Comparison of ENCODE assay signal across 1 cellular context in the genomic region with DNA sequence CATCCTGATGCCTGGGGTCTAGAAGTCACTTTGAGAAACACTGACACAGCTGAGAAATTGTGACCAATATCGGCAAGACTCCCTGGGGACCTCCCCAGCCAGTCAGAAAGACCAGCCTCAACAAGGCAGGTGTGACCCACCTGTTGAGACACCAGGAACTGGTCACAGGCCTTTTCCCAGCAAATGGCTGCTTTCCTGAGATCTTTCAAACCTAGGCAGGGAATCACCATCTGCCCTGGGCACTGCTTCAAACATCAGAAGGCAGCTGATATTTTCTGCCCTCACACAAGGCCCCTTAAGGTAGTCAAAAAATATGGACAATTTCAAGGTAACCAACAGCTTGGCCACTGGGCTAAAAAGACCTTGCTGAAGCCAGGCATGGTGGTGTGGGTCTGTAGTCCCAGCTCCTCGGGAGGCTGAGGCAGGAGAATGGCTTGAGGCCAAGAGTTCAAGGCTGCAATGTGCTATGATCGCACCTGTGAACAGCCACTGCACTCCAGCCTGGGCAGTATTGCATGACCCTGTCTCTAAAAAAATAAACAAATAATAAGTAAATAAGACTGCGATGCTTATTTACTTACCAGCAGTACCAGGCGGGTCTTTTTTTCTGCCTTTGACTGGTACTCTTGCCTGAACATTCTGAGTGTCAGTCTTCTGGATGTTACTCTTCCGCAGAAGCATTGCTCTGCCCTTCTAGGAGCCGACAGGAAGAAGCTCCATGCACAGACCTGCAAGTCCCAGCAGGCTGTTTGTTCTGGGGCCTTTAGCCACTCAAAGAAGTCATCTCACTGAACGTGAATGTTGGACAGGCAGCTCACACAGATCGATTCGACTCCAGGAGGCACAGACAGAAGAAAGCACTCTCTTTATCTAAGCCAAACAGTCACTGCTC.
TF ChIP-seq lines count a peak whose summit lies in the region.

No MANE protein-coding gene starts in this region.

TF ChIP-seq in SK-N-SH treated with all-trans-retinoic acid at 6 μM for 48 hours, 23 proteins besides CTCF, POLR2A, EP300 and RAD21 (continued from another document):
- no peak for TF ChIP-seq POU6F1 (CRISPR knock-in tag; IDR thresholded peaks at IDR 0.05; ENCODE audit: borderline replicate concordance, low read depth)
- no peak for TF ChIP-seq PPARA (CRISPR knock-in tag; IDR thresholded peaks at IDR 0.05; ENCODE audit: borderline replicate concordance)
- no peak for TF ChIP-seq PATZ1 (CRISPR knock-in tag; IDR thresholded peaks at IDR 0.05; ENCODE audit: borderline replicate concordance)
TF ChIP-seq in SK-N-SH treated with all-trans-retinoic acid at 6 μM for 48 hours: peak in this region for 0.
